In genomic region chr20:34634392-34634791, GRCh38 we compare ENCODE assay signal across 9 cellular contexts.
"Had no signal": no experiment of that assay in that cellular context is flagged by ENCODE, and none has a peak within 500 bp of the region (broad histone marks: within the 10 kb centered on the region; RNA-seq: fewer than 3 reads in every experiment).

No MANE protein-coding gene starts in this region.

- H3K9me3 ChIP-seq: SK-N-SH had no signal

- H3K9ac ChIP-seq: SK-N-SH had no signal

- ATAC-seq: stimulated activated effector memory CD8-positive, alpha-beta T cell treated with anti-CD3 and anti-CD28 coated beads, Interleukin-12 subunit alpha, Interleukin-12 subunit beta, amount 100 ng/mL, for 72 hours had no signal

- DNase-seq: activated B cell treated with CpG ODN at 0.5 μM for 24 hours; activated CD4-positive, alpha-beta T cell treated with anti-CD3 and anti-CD28 coated beads, Interleukin-2, amount 10 ng/mL, durations not matched to agents 24 days and 14 days; activated naive CD4-positive, alpha-beta T cell treated with anti-CD3 and anti-CD28 coated beads for 36 hours; central memory CD4-positive, alpha-beta T cell; erythroblast; nephron progenitor cell; SK-N-SH; T-helper 1 cell had no signal
